13 cellular contexts compared by ENCODE assay signal in the genomic region with DNA sequence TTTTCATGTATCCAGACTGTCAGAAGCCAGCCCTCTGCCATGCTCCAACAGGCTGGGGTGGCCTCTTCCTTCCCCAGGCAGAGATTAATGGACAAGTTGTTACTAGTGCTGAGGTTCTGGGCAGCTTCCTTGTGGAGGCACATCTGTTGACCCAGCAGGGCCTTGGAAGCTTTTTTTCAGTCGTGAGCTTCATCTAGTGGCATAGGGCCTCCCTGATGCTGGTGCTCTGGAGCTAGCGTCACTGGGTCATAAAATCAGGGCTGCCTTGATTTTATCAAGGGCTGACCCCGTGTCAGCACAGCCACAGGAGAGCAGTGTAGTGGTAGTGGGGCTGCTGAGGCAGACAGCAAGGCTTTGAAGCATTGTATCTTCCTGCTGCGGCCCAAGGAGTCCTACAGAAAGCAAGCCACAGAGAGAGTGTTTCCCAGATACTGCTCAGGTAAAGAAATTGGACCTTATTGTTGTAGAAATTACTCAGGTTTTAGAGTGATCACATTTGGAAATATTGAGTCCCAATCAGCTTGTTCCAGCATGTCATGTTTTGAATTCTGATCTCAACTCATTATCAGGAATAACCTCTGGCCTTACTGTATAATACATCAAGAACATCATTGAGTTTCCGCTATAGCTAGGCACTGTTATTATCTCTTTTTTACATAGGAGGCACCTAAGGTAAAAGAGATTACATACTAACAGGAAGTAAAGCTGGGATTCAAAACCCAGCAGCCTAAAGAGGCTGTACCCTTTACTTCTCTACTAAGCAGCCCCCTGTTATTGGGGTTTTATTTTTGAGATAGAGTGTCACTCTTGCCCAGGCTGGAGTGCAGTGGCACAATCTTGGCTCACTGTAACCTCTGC.
A peak's percentile ranks its signal among the peaks of the same experiment; 100 is the strongest.
DNase-seq lines count a peak whose midpoint lies in the region; TF ChIP-seq lines count a peak whose summit lies in the region.
"Had no signal": no experiment of that assay in that cellular context is flagged by ENCODE, and none has a peak within 500 bp of the region (broad histone marks: within the 10 kb centered on the region; RNA-seq: fewer than 3 reads in every experiment).

No MANE protein-coding gene starts in this region.

- in situ Hi-C loops in mammary epithelial cell (cut with MboI; ENCODE audit: low sequenced_read_pairs in 2 of 2), result no loop called here

- H4K20me1 ChIP-seq in BLaER1 (no peaks in the 10 kb centered on the region; the same call in 1 of the 2 replicates), mammary epithelial cell (ENCODE audit: insufficient read depth, low read length) (no peaks in the 10 kb centered on the region)

- peaks cover 6% of the 10 kb centered on the region for H3K27me3 Mint-ChIP-seq in nephron progenitor cell (ENCODE audit: low read depth, poor library complexity)

- H3K9ac ChIP-seq in BLaER1 (no peak overlapping the region), mammary epithelial cell (ENCODE audit: insufficient read depth, low read length) (no peak overlapping the region)

- H3K36me3 ChIP-seq in BLaER1 (peaks cover 27% of the 10 kb centered on the region), mammary epithelial cell (ENCODE audit: insufficient read depth, low read length) (no peaks in the 10 kb centered on the region)

- peaks cover 29% of the 10 kb centered on the region for H3K4me1 ChIP-seq in BLaER1
- H3K4me1 ChIP-seq in mammary epithelial cell (ENCODE audit: insufficient read depth, low read length), result peaks cover 15% of the 10 kb centered on the region

- H3K4me2 ChIP-seq in BLaER1 (peak overlapping the region; percentile 31; the same call in 1 of the 2 replicates), mammary epithelial cell (ENCODE audit: insufficient read depth, low read depth, low read length) (peak overlapping the region; percentile 57)

- CTCF ChIA-PET in mammary epithelial cell (lab: Charles Lee; ENCODE audit: low non-redundant PET), result interaction anchor here (0.6 kb wide), 1 partner anchor 491 kb away, joined by 3 read pairs; no protein-coding TSS in a partner anchor

- TF ChIP-seq CTCF in mammary epithelial cell (conservative IDR thresholded peaks at IDR 0.05 in 1 of 2, IDR thresholded peaks at IDR 0.05 in 1 of 2; ENCODE audit: extremely low read depth in 1 of 2, insufficient read depth in 1 of 2, low read depth in 1 of 2, low read length in 2 of 2), result no peak
- no peak for TF ChIP-seq CTCF in nephron progenitor cell (IDR thresholded peaks at IDR 0.05)

- H3K4me3 Mint-ChIP-seq in nephron progenitor cell, result peak overlapping the region; percentile 17

- H3K4me3 ChIP-seq in BLaER1 (no peak overlapping the region), mammary epithelial cell (replicated peaks in 1 of 3; ENCODE audit: insufficient read depth in 1 of 3, low read depth in 2 of 3, low read length in 3 of 3) (no peak overlapping the region)

- dilution Hi-C loops in mammary epithelial cell (cut with HindIII; ENCODE audit: low sequenced_read_pairs), result loop anchor here (5.0 kb wide), 1 partner anchor 34 kb away; no protein-coding TSS in a partner anchor

- intact Hi-C loops in mammary epithelial cell (cut with micrococcal nuclease), result no loop called here

- no peaks in the 10 kb centered on the region for H3K9me3 Mint-ChIP-seq in nephron progenitor cell

- H3K27ac Mint-ChIP-seq in nephron progenitor cell, result peak overlapping the region; percentile 95

- peak; percentile 37 for DNase-seq in DMS 273 treated with DMSO at 0.1 percent for 48 hours (lab: John Stamatoyannopoulos, UW)
- peak; percentile 78 for DNase-seq in mammary epithelial cell
- DNase-seq in nephron progenitor cell, result peak; percentile 22
- no peak for DNase-seq in NCI-H82 (lab: John Stamatoyannopoulos, UW)
- DNase-seq in NCI-H226, result no peak
- DNase-seq in DMS79 (lab: John Stamatoyannopoulos, UW), result no peak
- DNase-seq in NCI-H446 (lab: John Stamatoyannopoulos, UW), result no peak
- DNase-seq: activated CD4-positive, alpha-beta T cell treated with anti-CD3 and anti-CD28 coated beads for 48 hours; activated T-cell treated with anti-CD3 and anti-CD28 coated beads for 4 hours; cerebellar nuclear complex; NK-92 treated with Interleukin-12 subunit alpha and Interleukin-12 subunit beta, amount 100 ng/mL, for 24 hours; retina had no signal

- H3K27ac ChIP-seq in BLaER1 (no peak overlapping the region), mammary epithelial cell (ENCODE audit: insufficient read depth, low read depth, low read length) (peak overlapping the region; percentile 10)

- no TSS peak for BruUV-seq in mammary epithelial cell (replicated peaks; lab: Mats Ljungman, UMichigan)

- H3K36me3 Mint-ChIP-seq in nephron progenitor cell (ENCODE audit: low read depth), result peaks cover 4% of the 10 kb centered on the region

- no peaks in the 10 kb centered on the region for H3K9me3 ChIP-seq in BLaER1
- no peaks in the 10 kb centered on the region for H3K9me3 ChIP-seq in mammary epithelial cell (replicated peaks; ENCODE audit: insufficient read depth, low read length)

- no peaks in the 10 kb centered on the region for H3K79me2 ChIP-seq in mammary epithelial cell (ENCODE audit: insufficient read depth, low read length)

- H3K27me3 ChIP-seq in BLaER1, result no peaks in the 10 kb centered on the region
- no peaks in the 10 kb centered on the region for H3K27me3 ChIP-seq in mammary epithelial cell (ENCODE audit: insufficient read depth, low read length)

- peaks cover 87% of the 10 kb centered on the region for H3K4me1 Mint-ChIP-seq in nephron progenitor cell

- H2AFZ ChIP-seq in mammary epithelial cell (ENCODE audit: low read depth, low read length), result peak overlapping the region; percentile 64

- WGBS in mammary epithelial cell (ENCODE audit: low coverage, missing lambda C conversion rate), result 50% methylated on average over 4 of the region's 5 CpGs

Comparison
In these comparisons a context has a peak if more than half of its experiments do, and no peak if none do; other contexts are left out.
1. DNase-seq: peak in DMS 273 treated with DMSO at 0.1 percent for 48 hours (single experiment), mammary epithelial cell (single experiment) and nephron progenitor cell (single experiment); none in NCI-H82 (single experiment), NCI-H226 (single experiment), DMS79 (single experiment) and NCI-H446 (0 of 2).